ENCODE assay signal across 1 cellular context in the genomic region with DNA sequence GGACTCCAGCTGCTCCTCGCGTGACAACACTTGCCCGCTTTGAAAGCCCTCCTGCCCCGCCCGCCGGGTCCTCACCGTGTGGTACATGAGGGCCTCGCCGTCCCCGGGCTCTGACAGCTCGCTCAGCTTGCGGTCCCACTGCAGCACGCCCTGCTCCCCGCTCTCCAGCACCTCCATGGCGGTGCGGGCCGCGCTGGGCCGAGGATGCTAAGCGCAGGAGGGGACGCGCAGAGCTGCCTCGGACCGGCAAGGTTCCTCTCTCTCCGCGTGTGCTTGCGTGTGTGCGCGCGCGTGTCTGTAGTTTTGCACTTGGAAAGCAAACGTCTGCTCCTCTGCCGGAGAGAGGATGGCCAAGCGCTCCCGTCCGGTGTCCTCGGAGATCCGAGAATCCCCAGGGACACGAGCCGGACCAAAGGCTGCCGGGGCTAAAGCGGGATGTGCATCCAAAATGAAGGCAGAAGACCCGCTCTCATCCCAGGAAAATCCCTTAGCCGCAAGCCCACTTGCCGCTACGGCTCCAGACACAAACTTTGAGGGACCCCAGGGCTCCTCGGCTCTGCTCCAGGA.
TF ChIP-seq lines count a peak whose summit lies in the region.

Gene CREB3L2 (minus strand): TSS at position 558 of the 567 bp plus-strand sequence. CDS start 381 bp downstream, at position 177.

TF ChIP-seq in H1, 55 proteins besides CTCF, POLR2A, EP300 and RAD21 (continued from another document):
- TF ChIP-seq, protein P1, sequence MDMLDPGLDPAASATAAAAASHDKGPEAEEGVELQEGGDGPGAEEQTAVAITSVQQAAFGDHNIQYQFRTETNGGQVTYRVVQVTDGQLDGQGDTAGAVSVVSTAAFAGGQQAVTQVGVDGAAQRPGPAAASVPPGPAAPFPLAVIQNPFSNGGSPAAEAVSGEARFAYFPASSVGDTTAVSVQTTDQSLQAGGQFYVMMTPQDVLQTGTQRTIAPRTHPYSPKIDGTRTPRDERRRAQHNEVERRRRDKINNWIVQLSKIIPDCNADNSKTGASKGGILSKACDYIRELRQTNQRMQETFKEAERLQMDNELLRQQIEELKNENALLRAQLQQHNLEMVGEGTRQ (IDR thresholded peaks at IDR 0.05; ENCODE audit: low read length) = no peak
- TF ChIP-seq, protein P2, sequence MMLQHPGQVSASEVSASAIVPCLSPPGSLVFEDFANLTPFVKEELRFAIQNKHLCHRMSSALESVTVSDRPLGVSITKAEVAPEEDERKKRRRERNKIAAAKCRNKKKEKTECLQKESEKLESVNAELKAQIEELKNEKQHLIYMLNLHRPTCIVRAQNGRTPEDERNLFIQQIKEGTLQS (IDR thresholded peaks at IDR 0.05; ENCODE audit: insufficient read depth, low read depth, low read length) = no peak
- TF ChIP-seq ASH2L (IDR thresholded peaks at IDR 0.05; ENCODE audit: low read length) = peak; percentile 88
- no peak; the same call in 1 of the 2 replicates for TF ChIP-seq RBBP5 (IDR thresholded peaks at IDR 0.05; ENCODE audit: borderline replicate concordance, low read depth, low read length)
- 0 out of 2 replicates have a peak, but pooled peaks have one; percentile 29 for TF ChIP-seq POLR2AphosphoS5 (IDR thresholded peaks at IDR 0.05; ENCODE audit: low read depth, low read length)
- no peak for TF ChIP-seq E2F6 (IDR thresholded peaks at IDR 0.05)
- no peak for TF ChIP-seq CBX5 (IDR thresholded peaks at IDR 0.05; ENCODE audit: low read depth, low read length)
- TF ChIP-seq SUZ12 (IDR thresholded peaks at IDR 0.05; ENCODE audit: low read length) = no peak
- TF ChIP-seq RFX5 (IDR thresholded peaks at IDR 0.05; ENCODE audit: borderline replicate concordance, low read depth, low read length) = no peak
- no peak for TF ChIP-seq POU5F1 (IDR thresholded peaks at IDR 0.05; ENCODE audit: low read depth, low read length)
- no peak for TF ChIP-seq SRF (IDR thresholded peaks at IDR 0.05; ENCODE audit: low read depth, low read length)
- no peak for TF ChIP-seq TCF12 (IDR thresholded peaks at IDR 0.05; ENCODE audit: low read depth, low read length)
- TF ChIP-seq TBP (IDR thresholded peaks at IDR 0.05; ENCODE audit: low read depth, low read length) = peak; percentile 82
- TF ChIP-seq CTBP2 (IDR thresholded peaks at IDR 0.05; ENCODE audit: borderline replicate concordance, insufficient read depth, insufficient read length, low read length) = no peak
- no peak for TF ChIP-seq ZNF274 (IDR thresholded peaks at IDR 0.05; ENCODE audit: borderline replicate concordance, extremely low read depth, low read length)
- no peak for TF ChIP-seq RXRA (IDR thresholded peaks at IDR 0.05; ENCODE audit: insufficient read depth, low read depth, low read length)
- no peak for TF ChIP-seq KDM1A (IDR thresholded peaks at IDR 0.05; ENCODE audit: borderline replicate concordance, low read length)
- no peak for TF ChIP-seq CHD2 (IDR thresholded peaks at IDR 0.05; ENCODE audit: low read length)
- TF ChIP-seq CHD7 (IDR thresholded peaks at IDR 0.05; ENCODE audit: insufficient replicate concordance, low read length) = no peak
- no peak for TF ChIP-seq BACH1 (IDR thresholded peaks at IDR 0.05; ENCODE audit: low read length)
- no peak for TF ChIP-seq EZH2 (IDR thresholded peaks at IDR 0.05; ENCODE audit: low read depth, low read length, severe bottlenecking)
- peak; percentile 94 to 96 for TF ChIP-seq SIN3A (conservative IDR thresholded peaks at IDR 0.05 in 1 of 2, IDR thresholded peaks at IDR 0.05 in 1 of 2; ENCODE audit: low read depth in 1 of 2, low read length in 2 of 2)
- peak; percentile 65 for TF ChIP-seq SAP30 (IDR thresholded peaks at IDR 0.05; ENCODE audit: insufficient read depth, insufficient replicate concordance, low read length)
- no peak for TF ChIP-seq FOSL1 (IDR thresholded peaks at IDR 0.05; ENCODE audit: insufficient read depth, low read depth, low read length)
- TF ChIP-seq TAF1 (IDR thresholded peaks at IDR 0.05; ENCODE audit: low read depth, low read length) = peak; percentile 82
- no peak for TF ChIP-seq YY1 (IDR thresholded peaks at IDR 0.05; ENCODE audit: low read depth, low read length)
- TF ChIP-seq KDM5A (IDR thresholded peaks at IDR 0.05; ENCODE audit: low read length) = 0 out of 2 replicates have a peak, but pooled peaks have one; percentile 26
- TF ChIP-seq HDAC6 (IDR thresholded peaks at IDR 0.05; ENCODE audit: low read depth, low read length) = no peak
- TF ChIP-seq CREB1 (IDR thresholded peaks at IDR 0.05) = no peak
- peak; percentile 52 for TF ChIP-seq KDM4A (IDR thresholded peaks at IDR 0.05; ENCODE audit: low read depth, low read length, severe bottlenecking)
- no peak for TF ChIP-seq NRF1 (IDR thresholded peaks at IDR 0.05; ENCODE audit: low read depth, low read length)
- TF ChIP-seq NANOG (IDR thresholded peaks at IDR 0.05; ENCODE audit: insufficient read depth, low read depth, low read length, poor library complexity, severe bottlenecking) = no peak
- TF ChIP-seq JUN (IDR thresholded peaks at IDR 0.05; ENCODE audit: low read depth, low read length) = no peak
- TF ChIP-seq SP2 (IDR thresholded peaks at IDR 0.05; ENCODE audit: low read length) = no peak
- TF ChIP-seq SIRT6 (IDR thresholded peaks at IDR 0.05; ENCODE audit: low read length) = no peak
- no peak for TF ChIP-seq SP4 (IDR thresholded peaks at IDR 0.05; ENCODE audit: low read length)
- no peak for TF ChIP-seq CEBPB (IDR thresholded peaks at IDR 0.05; ENCODE audit: low read depth, low read length)
- TF ChIP-seq GABPA (IDR thresholded peaks at IDR 0.05; ENCODE audit: borderline replicate concordance, insufficient read depth, low read length) = no peak
- TF ChIP-seq BCL11A (IDR thresholded peaks at IDR 0.05; ENCODE audit: low read depth in 2 of 2, low read length in 2 of 2) = no peak
- no peak for TF ChIP-seq MAFK (IDR thresholded peaks at IDR 0.05; ENCODE audit: low read depth, low read length)
- no peak for TF ChIP-seq TEAD4 (IDR thresholded peaks at IDR 0.05; ENCODE audit: low read depth, low read length)
- peak in 1 of 2 experiments; percentile 98; a peak in 2 of 4 replicates for TF ChIP-seq HDAC2 (IDR thresholded peaks at IDR 0.05; ENCODE audit: borderline replicate concordance in 1 of 2, low read depth in 2 of 2, low read length in 2 of 2)
- TF ChIP-seq EGR1 (IDR thresholded peaks at IDR 0.05; ENCODE audit: borderline replicate concordance, low read depth, low read length) = no peak
- TF ChIP-seq JUND (IDR thresholded peaks at IDR 0.05; ENCODE audit: low read length) = no peak
- TF ChIP-seq BRCA1 (IDR thresholded peaks at IDR 0.05; ENCODE audit: low read depth, low read length) = no peak
- no peak for TF ChIP-seq RNF2 (IDR thresholded peaks at IDR 0.05; ENCODE audit: borderline replicate concordance, low read depth, low read length, missing control alignments, poor library complexity, severe bottlenecking)
- TF ChIP-seq PHF8 (conservative IDR thresholded peaks at IDR 0.05; ENCODE audit: low read depth, low read length) = peak; percentile 55
